Comparison of ENCODE assay signal across 12 cellular contexts in genomic region chr11:70400643-70401042, GRCh38. TPM values are rescaled to one million over a fixed set of nuclear protein-coding genes. Genes with fewer than 3 reads are reported as not detected.
DNase-seq lines count a peak whose midpoint lies in the region; ATAC-seq and TF ChIP-seq lines count a peak whose summit lies in the region.
"Had no signal": no experiment of that assay in that cellular context is flagged by ENCODE, and none has a peak within 500 bp of the region (broad histone marks: within the 10 kb centered on the region; RNA-seq: fewer than 3 reads in every experiment).

No MANE protein-coding gene starts in this region.

- ATAC-seq in WTC11 = peak; percentile 24
- ATAC-seq in thoracic aorta (ENCODE audit: insufficient number of reproducible peaks, low FRiP score, low read depth) = no peak
- ATAC-seq in body of pancreas = no peak
- ATAC-seq: Panc1 had no signal

- H3K4me3 Mint-ChIP-seq in WTC11 = peak overlapping the region; percentile 77
- no peak overlapping the region for H3K4me3 Mint-ChIP-seq in activated T-helper 1 cell treated with anti-CD3 and anti-CD28 coated beads, Interleukin-12 subunit alpha, Interleukin-12 subunit beta, Interleukin-2, Interleukin-4 antibody, amounts not matched to agents 30 ng/mL and 10 ng/mL and 1 ng/mL, durations not matched to agents 14 hours and 24 hours and 36 hours

- CTCF ChIA-PET in WTC11 (lab: Charles Lee) = interaction anchor here (2.1 kb wide), 1 partner anchor 22 kb away, joined by 7 read pairs; no protein-coding TSS in a partner anchor

- H3K27ac ChIP-seq in iPS-20b (ENCODE audit: low read length) (no peak overlapping the region), thoracic aorta (peak overlapping the region; percentile 86 to 90), body of pancreas (peak overlapping the region in 2 of 4 donors; percentile 85 to 90)

- TF ChIP-seq POLR2A in body of pancreas (IDR thresholded peaks at IDR 0.05) = no peak

- peak overlapping the region; percentile 65; the same call in 1 of the 2 replicates for H3K27ac Mint-ChIP-seq in WTC11
- no peak overlapping the region for H3K27ac Mint-ChIP-seq in activated T-helper 1 cell treated with anti-CD3 and anti-CD28 coated beads, Interleukin-12 subunit alpha, Interleukin-12 subunit beta, Interleukin-2, Interleukin-4 antibody, amounts not matched to agents 30 ng/mL and 10 ng/mL and 1 ng/mL, durations not matched to agents 14 hours and 24 hours and 36 hours

- H3K4me3 ChIP-seq in iPS-20b (ENCODE audit: low read length) (peak overlapping the region; percentile 9; the same call in 1 of the 2 replicates), thoracic aorta (peak overlapping the region; percentile 97), body of pancreas (no peak overlapping the region)

- peak; percentile 15 for DNase-seq in activated CD4-positive, alpha-beta T cell treated with anti-CD3 and anti-CD28 coated beads for 48 hours
- no peak for DNase-seq in activated CD4-positive, alpha-beta T cell treated with anti-CD3 and anti-CD28 coated beads, Interleukin-2, amount 50 U/mL, for 48 hours
- peak; percentile 46 for DNase-seq in WTC11 (ENCODE audit: low spot score)
- DNase-seq in thoracic aorta (ENCODE audit: low spot score) = no peak
- DNase-seq in activated T-helper 1 cell treated with anti-CD3 and anti-CD28 coated beads, Interleukin-12 subunit alpha, Interleukin-12 subunit beta, Interleukin-2, Interleukin-4 antibody, amounts not matched to agents 30 ng/mL and 10 ng/mL and 1 ng/mL, durations not matched to agents 14 hours and 24 hours and 36 hours (ENCODE audit: low spot score) = no peak
- DNase-seq in body of pancreas = no peak
- no peak for DNase-seq in SIG-M5 treated with dmso at 0.1 percent for 504 hours (lab: John Stamatoyannopoulos, UW; ENCODE audit: unreplicated experiment)
- DNase-seq: effector memory CD4-positive, alpha-beta T cell; NCI-H1417 treated with DMSO at 0.1 percent for 48 hours had no signal

- H3K27me3 Mint-ChIP-seq in WTC11 (ENCODE audit: low read depth) = no peaks in the 10 kb centered on the region
- peaks cover 55% of the 10 kb centered on the region for H3K27me3 Mint-ChIP-seq in activated T-helper 1 cell treated with anti-CD3 and anti-CD28 coated beads, Interleukin-12 subunit alpha, Interleukin-12 subunit beta, Interleukin-2, Interleukin-4 antibody, amounts not matched to agents 30 ng/mL and 10 ng/mL and 1 ng/mL, durations not matched to agents 14 hours and 24 hours and 36 hours (ENCODE audit: insufficient read depth)

- H3K9ac ChIP-seq in iPS-20b (ENCODE audit: low read depth, low read length) = peak overlapping the region; percentile 22; the same call in 1 of the 2 replicates

- H3K9me3 Mint-ChIP-seq in WTC11 = no peaks in the 10 kb centered on the region
- no peaks in the 10 kb centered on the region for H3K9me3 Mint-ChIP-seq in activated T-helper 1 cell treated with anti-CD3 and anti-CD28 coated beads, Interleukin-12 subunit alpha, Interleukin-12 subunit beta, Interleukin-2, Interleukin-4 antibody, amounts not matched to agents 30 ng/mL and 10 ng/mL and 1 ng/mL, durations not matched to agents 14 hours and 24 hours and 36 hours

- TF ChIP-seq CTCF in WTC11 (IDR thresholded peaks at IDR 0.05) = no peak
- no peak for TF ChIP-seq CTCF in thoracic aorta (IDR thresholded peaks at IDR 0.05)
- no peak for TF ChIP-seq CTCF in body of pancreas (IDR thresholded peaks at IDR 0.05)

- H3K4me1 ChIP-seq in iPS-20b (ENCODE audit: insufficient read depth, low read length) = peaks cover 10% of the 10 kb centered on the region; the same call in 1 of the 2 replicates
- peaks cover 22 to 43% of the 10 kb centered on the region in 2 donors for H3K4me1 ChIP-seq in thoracic aorta (ENCODE audit: control insufficient read depth in 1 of 2, low read depth in 2 of 2)
- H3K4me1 ChIP-seq in body of pancreas = peaks cover 34% of the 10 kb centered on the region

- H3K9me3 ChIP-seq in iPS-20b (ENCODE audit: insufficient read depth, low read depth, low read length) = no peaks in the 10 kb centered on the region
- no peaks in the 10 kb centered on the region for H3K9me3 ChIP-seq in thoracic aorta
- no peaks in the 10 kb centered on the region for H3K9me3 ChIP-seq in body of pancreas
- H3K9me3 ChIP-seq: HAP-1 had no signal

- intact Hi-C loops in activated T-helper 1 cell treated with anti-CD3 and anti-CD28 coated beads, Interleukin-12 subunit alpha, Interleukin-12 subunit beta, Interleukin-2, Interleukin-4 antibody, amounts not matched to agents 30 ng/mL and 10 ng/mL and 1 ng/mL, durations not matched to agents 14 hours and 24 hours and 36 hours (cut with micrococcal nuclease) = no loop called here
- intact Hi-C loops in body of pancreas (cut with DNase I) = no loop called here

- H3K36me3 Mint-ChIP-seq in WTC11 = peaks cover 13% of the 10 kb centered on the region
- peaks cover 9% of the 10 kb centered on the region for H3K36me3 Mint-ChIP-seq in activated T-helper 1 cell treated with anti-CD3 and anti-CD28 coated beads, Interleukin-12 subunit alpha, Interleukin-12 subunit beta, Interleukin-2, Interleukin-4 antibody, amounts not matched to agents 30 ng/mL and 10 ng/mL and 1 ng/mL, durations not matched to agents 14 hours and 24 hours and 36 hours (ENCODE audit: low read depth)

- H3K36me3 ChIP-seq in iPS-20b (ENCODE audit: insufficient read depth, low read depth, low read length) = peaks cover 12% of the 10 kb centered on the region
- H3K36me3 ChIP-seq in thoracic aorta = peaks cover 2% of the 10 kb centered on the region
- peaks cover 0 to under 1% of the 10 kb centered on the region in 2 donors for H3K36me3 ChIP-seq in body of pancreas (replicated peaks in 1 of 2; ENCODE audit: insufficient read depth in 1 of 2, low read depth in 2 of 2)

- H3K27me3 ChIP-seq in iPS-20b (ENCODE audit: insufficient read depth, low read length) (no peaks in the 10 kb centered on the region), thoracic aorta (replicated peaks; ENCODE audit: insufficient read depth) (no peaks in the 10 kb centered on the region), body of pancreas (no peaks in the 10 kb centered on the region)

- peaks cover 36% of the 10 kb centered on the region for H3K4me1 Mint-ChIP-seq in WTC11
- H3K4me1 Mint-ChIP-seq in activated T-helper 1 cell treated with anti-CD3 and anti-CD28 coated beads, Interleukin-12 subunit alpha, Interleukin-12 subunit beta, Interleukin-2, Interleukin-4 antibody, amounts not matched to agents 30 ng/mL and 10 ng/mL and 1 ng/mL, durations not matched to agents 14 hours and 24 hours and 36 hours (ENCODE audit: low read depth) = peaks cover 24% of the 10 kb centered on the region

- 81 to 88% methylated on average over 6 to 8 of the region's 8 CpGs for WGBS in body of pancreas, 2 donors

- POLR2A ChIA-PET in WTC11 (lab: Charles Lee) = no interaction called here

TF ChIP-seq in WTC11, 78 proteins besides CTCF, POLR2A, EP300 and RAD21:
- no peak for TF ChIP-seq HMGA2 (CRISPR knock-in tag; IDR thresholded peaks at IDR 0.05)
- no peak for TF ChIP-seq ZNF317 (CRISPR knock-in tag; IDR thresholded peaks at IDR 0.05; ENCODE audit: borderline replicate concordance, low read depth)
- TF ChIP-seq FOXP4 (CRISPR knock-in tag; IDR thresholded peaks at IDR 0.05) = no peak
- no peak for TF ChIP-seq STAT6 (CRISPR knock-in tag; conservative IDR thresholded peaks at IDR 0.05; ENCODE audit: low read depth)
TF ChIP-seq in WTC11: peak in this region for 0.

RNA-seq across cellular contexts. Expression of gene CTTN, which starts 2.3 kb away (rescaled TPM):
- total RNA-seq in WTC11 (2021) = 216 to 281 TPM (median 222 TPM) in 3 replicates
- total RNA-seq in thoracic aorta = 100 to 1,000 TPM; 415 to 578 TPM
- 51.4 and 53.7 TPM in 2 replicates for total RNA-seq in activated T-helper 1 cell treated with anti-CD3 and anti-CD28 coated beads, Interleukin-12 subunit alpha, Interleukin-12 subunit beta, Interleukin-2, Interleukin-4 antibody, amounts not matched to agents 30 ng/mL and 10 ng/mL and 1 ng/mL, durations not matched to agents 14 hours and 24 hours and 36 hours
- 100 to 1,000 TPM; 126 to 197 TPM for total RNA-seq in body of pancreas

Comparison
In these comparisons a context has a peak if more than half of its experiments do, and no peak if none do; other contexts are left out.
1. DNase-seq: peak in activated CD4-positive, alpha-beta T cell treated with anti-CD3 and anti-CD28 coated beads for 48 hours (single experiment) and WTC11 (single experiment); none in activated CD4-positive, alpha-beta T cell treated with anti-CD3 and anti-CD28 coated beads, Interleukin-2, amount 50 U/mL, for 48 hours (0 of 2), thoracic aorta (single experiment), activated T-helper 1 cell treated with anti-CD3 and anti-CD28 coated beads, Interleukin-12 subunit alpha, Interleukin-12 subunit beta, Interleukin-2, Interleukin-4 antibody, amounts not matched to agents 30 ng/mL and 10 ng/mL and 1 ng/mL, durations not matched to agents 14 hours and 24 hours and 36 hours (single experiment), body of pancreas (0 of 4) and SIG-M5 treated with dmso at 0.1 percent for 504 hours (single experiment).
2. H3K4me3 ChIP-seq: peak in iPS-20b (single experiment) and thoracic aorta (single experiment); none in body of pancreas (0 of 2).